ENCODE assay signal across 21 cellular contexts in genomic region chr11:66904981-66905521, GRCh38. TPM values are rescaled to one million over a fixed set of nuclear protein-coding genes. Genes with fewer than 3 reads are reported as not detected.
DNase-seq lines count a peak whose midpoint lies in the region; ATAC-seq, FAIRE-seq and TF ChIP-seq lines count a peak whose summit lies in the region.
"Had no signal": no experiment of that assay in that cellular context is flagged by ENCODE, and none has a peak within 500 bp of the region (broad histone marks: within the 10 kb centered on the region; RNA-seq: fewer than 3 reads in every experiment).

No MANE protein-coding gene starts in this region.

- H3K4me2 ChIP-seq in A549: peak overlapping the region; percentile 44

- no peak for FAIRE-seq in A549 (lab: Jason Lieb, UNC)
- FAIRE-seq: G401.6, pancreas had no signal

- TF ChIP-seq CTCF in A549 (IDR thresholded peaks at IDR 0.05): no peak
- no peak for TF ChIP-seq CTCF in Panc1 (IDR thresholded peaks at IDR 0.05)
- no peak for TF ChIP-seq CTCF in esophagus squamous epithelium (IDR thresholded peaks at IDR 0.05)

- POLR2A ChIA-PET in A549 (lab: Yijun Ruan, JAX) (no interaction called here), Panc1 (lab: Charles Lee) (no interaction called here)

- H3K4me3 ChIP-seq in A549: no peak overlapping the region
- no peak overlapping the region for H3K4me3 ChIP-seq in Panc1 (ENCODE audit: low read depth in 2 of 2, low read length in 2 of 2)
- H3K4me3 ChIP-seq in esophagus squamous epithelium: peak overlapping the region in 3 of 4 donors; percentile 9 to 50 (median 17)
- H3K4me3 ChIP-seq: pancreas, SK-N-MC had no signal

- H3K36me3 ChIP-seq in Panc1 (ENCODE audit: control insufficient read depth, insufficient read depth, low read length) (no peaks in the 10 kb centered on the region), esophagus squamous epithelium (no peaks in the 10 kb centered on the region)
- H3K36me3 ChIP-seq: pancreas had no signal

- no peaks in the 10 kb centered on the region for H3K9me3 ChIP-seq in A549
- no peaks in the 10 kb centered on the region for H3K9me3 ChIP-seq in Panc1 (ENCODE audit: control insufficient read depth, insufficient read depth, low read depth, low read length)
- H3K9me3 ChIP-seq in esophagus squamous epithelium: no peaks in the 10 kb centered on the region
- H3K9me3 ChIP-seq: pancreas had no signal

- CTCF ChIA-PET in A549 (lab: Yijun Ruan, JAX): interaction anchor here (0.6 to 1.7 kb wide), 4 partner anchors 10 to 149 kb away, joined by 3 to 5 read pairs (median 4); no protein-coding TSS in a partner anchor
- CTCF ChIA-PET in Panc1 (lab: Charles Lee): no interaction called here

- intact Hi-C loops in Panc1 (cut with micrococcal nuclease; ENCODE audit: unreplicated experiment) (no loop called here), esophagus squamous epithelium (cut with DNase I) (no loop called here)

- H3K27me3 ChIP-seq in Panc1 (ENCODE audit: control insufficient read depth, insufficient read depth, low read length): no peaks in the 10 kb centered on the region
- no peaks in the 10 kb centered on the region for H3K27me3 ChIP-seq in esophagus squamous epithelium
- H3K27me3 ChIP-seq: pancreas had no signal

- ATAC-seq in A549 (peak in 1 of 2 experiments; percentile 9; a peak in 3 of 6 replicates), Panc1 (peak; percentile 49; the same call in 1 of the 2 replicates), GM19397 (IDR thresholded peaks at IDR 0.05; ENCODE audit: unreplicated experiment) (no peak)
- ATAC-seq: activated CD8-positive, alpha-beta T cell treated with anti-CD3 and anti-CD28 coated beads, Interleukin-2, amount 10 ng/mL, durations not matched to agents 7 days and 5 days; left colon; natural killer cell treated with Interleukin-12 subunit alpha and Interleukin-12 subunit beta and Interleukin-15 and Interleukin-18, amount 100 ng/mL, for 72 hours; pancreas; right cardiac atrium had no signal

- H3K4me1 ChIP-seq in A549 (peaks cover 55% of the 10 kb centered on the region), Panc1 (ENCODE audit: control insufficient read depth, insufficient read depth, low read length) (peaks cover 15% of the 10 kb centered on the region), esophagus squamous epithelium (peaks cover 19 to 54% (median 20%) of the 10 kb centered on the region in 3 donors)

- DNase-seq in A549 (ENCODE audit: low read depth in 1 of 2, low spot score in 1 of 2): no peak
- peak; percentile 22 for DNase-seq in HuH-7.5 (ENCODE audit: low spot score)
- DNase-seq in Panc1 (ENCODE audit: low read depth, low spot score): no peak
- DNase-seq in esophagus squamous epithelium (lab: John Stamatoyannopoulos, UW): no peak
- DNase-seq in amniotic stem cell (lab: John Stamatoyannopoulos, UW): no peak
- no peak for DNase-seq in SHP77 treated with DMSO at 0.1 percent for 48 hours (lab: John Stamatoyannopoulos, UW)
- no peak for DNase-seq in D341Med (ENCODE audit: low spot score)
- DNase-seq: activated B cell treated with CpG ODN at 0.5 μM for 24 hours; activated CD8-positive, alpha-beta T cell treated with anti-CD3 and anti-CD28 coated beads, Interleukin-2, amount 10 ng/mL, durations not matched to agents 7 days and 5 days; activated naive CD4-positive, alpha-beta T cell treated with Interleukin-2 at 50 U/mL for 16 hours; activated T-cell treated with anti-CD3 and anti-CD28 coated beads, Interleukin-2, amount 50 U/mL, for 24 hours; Kasumi-1; left colon; NCI-H1048; NCI-H748 treated with DMSO at 0.1 percent for 48 hours; pancreas; right cardiac atrium had no signal

- no TSS peak for BruUV-seq in Panc1 (replicated peaks; lab: Mats Ljungman, UMichigan)

- TF ChIP-seq POLR2A in A549 (IDR thresholded peaks at IDR 0.05; ENCODE audit: low read length): no peak
- TF ChIP-seq POLR2A in esophagus squamous epithelium (IDR thresholded peaks at IDR 0.05): no peak

- 80% methylated on average over 8 of the region's 8 CpGs for WGBS in A549 (ENCODE audit: missing lambda C conversion rate)
- WGBS in esophagus squamous epithelium, 2 donors: 39 to 62% methylated on average over 8 of the region's 8 CpGs

- H3K27ac ChIP-seq in A549: peak overlapping the region; percentile 76 to 83
- H3K27ac ChIP-seq in Panc1 (ENCODE audit: low read length): no peak overlapping the region; the same call in 1 of the 2 replicates
- peak overlapping the region; percentile 82 to 88 (median 84) for H3K27ac ChIP-seq in esophagus squamous epithelium
- H3K27ac ChIP-seq: pancreas, SK-N-MC had no signal

- in situ Hi-C loops in Panc1 (cut with HindIII; ENCODE audit: low pct_unique_long_range_greater_than_20kb, low sequenced_read_pairs): no loop called here

- no peak for TF ChIP-seq EP300 in A549 (IDR thresholded peaks at IDR 0.05)

- no peak for TF ChIP-seq RAD21 in A549 (conservative IDR thresholded peaks at IDR 0.05 in 1 of 2, IDR thresholded peaks at IDR 0.05 in 1 of 2)

TF ChIP-seq in A549, 52 proteins besides CTCF, POLR2A, EP300 and RAD21:
- TF ChIP-seq ESRRA (IDR thresholded peaks at IDR 0.05; ENCODE audit: borderline replicate concordance, low read length) (no peak), MAFK (IDR thresholded peaks at IDR 0.05; ENCODE audit: partially characterized antibody) (peak; percentile 96)

RNA-seq across cellular contexts. Expression of gene LRFN4, which starts 48.2 kb away (rescaled TPM):
- polyA plus RNA-seq in A549 (2011; rRNA removed) (7.9 and 8.8 TPM in 2 replicates), A549 (2017; fragmentation: RNase III; extraction: RNeasy Plus Mini Kit Qiagen cat#74134 plus additional on column Dnase treatment) (33.9 to 50.0 TPM (median 44.7 TPM) in 3 replicates)
- polyA plus RNA-seq in A549 (2012; cell fraction: cytosol; rRNA removed): 33.9 and 65.3 TPM in 2 replicates
- polyA plus RNA-seq in A549 (2012; cell fraction: nucleus; rRNA removed): 114 and 175 TPM in 2 replicates
- 4.7 and 6.6 TPM in 2 replicates for polyA minus RNA-seq in A549 (2011; rRNA and poly(A)+ RNA removed)
- total RNA-seq in Panc1 (2021; ENCODE audit: unreplicated experiment) (56.7 TPM), esophagus squamous epithelium (10 to 100 TPM in 1 of 4 donors, 1 to 10 TPM in 3; 6.7 to 13.5 (median 7.2) TPM)
- polyA plus RNA-seq in Panc1 (2012; ENCODE audit: insufficient read length): 63.5 TPM

RNA-seq across cellular contexts. Expression of gene PC, which starts 53.1 kb away (rescaled TPM):
- 14.2 and 15.7 TPM in 2 replicates for polyA plus RNA-seq in A549 (2011; rRNA removed)
- polyA plus RNA-seq in A549 (2012; cell fraction: cytosol; rRNA removed): 25.1 and 29.6 TPM in 2 replicates
- 88.3 and 105 TPM in 2 replicates for polyA plus RNA-seq in A549 (2012; cell fraction: nucleus; rRNA removed)
- polyA plus RNA-seq in A549 (2017; fragmentation: RNase III; extraction: RNeasy Plus Mini Kit Qiagen cat#74134 plus additional on column Dnase treatment): 31.3 to 53.5 TPM (median 45.9 TPM) in 3 replicates
- polyA minus RNA-seq in A549 (2011; rRNA and poly(A)+ RNA removed): 31.5 and 37.8 TPM in 2 replicates
- total RNA-seq in Panc1 (2021; ENCODE audit: unreplicated experiment): 12.8 TPM
- polyA plus RNA-seq in Panc1 (2012; ENCODE audit: insufficient read length): 13.6 TPM
- 10 to 100 TPM; 13.5 to 43.0 (median 27.5) TPM for total RNA-seq in esophagus squamous epithelium

Comparison
In these comparisons a context has a peak if more than half of its experiments do, and no peak if none do; other contexts are left out.
1. H3K4me3 ChIP-seq: peak in esophagus squamous epithelium (3 of 4); none in A549 (single experiment) and Panc1 (0 of 2).